Comparison of ENCODE assay signal across 15 cellular contexts in the genomic region with DNA sequence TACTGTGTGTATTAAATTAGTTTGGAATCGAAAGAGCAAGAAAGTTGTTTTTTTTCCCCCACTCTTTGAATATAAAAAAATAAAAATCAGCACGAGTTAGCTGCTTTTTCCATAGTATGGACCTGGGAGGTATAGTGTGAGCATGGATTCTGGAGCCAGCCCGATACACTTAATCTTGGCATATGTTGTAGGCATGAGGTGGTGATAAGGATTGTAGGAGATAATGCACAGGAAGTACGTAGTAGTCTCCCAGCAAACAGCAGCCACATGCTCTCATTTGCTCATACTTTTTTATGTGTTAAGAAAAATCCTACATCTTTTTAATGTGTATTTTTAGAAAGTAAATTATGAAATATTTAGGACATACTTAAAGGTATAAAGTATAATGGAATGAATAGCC. TPM values are rescaled to one million over a fixed set of nuclear protein-coding genes. Genes with fewer than 3 reads are reported as not detected.
DNase-seq lines count a peak whose midpoint lies in the region; ATAC-seq, FAIRE-seq and TF ChIP-seq lines count a peak whose summit lies in the region.
"Had no signal": no experiment of that assay in that cellular context is flagged by ENCODE, and none has a peak within 500 bp of the region (broad histone marks: within the 10 kb centered on the region; RNA-seq: fewer than 3 reads in every experiment).

No MANE protein-coding gene starts in this region.

- H3K4me1 ChIP-seq in esophagus muscularis mucosa (peaks cover 4 to 31% (median 29%) of the 10 kb centered on the region in 4 donors), skeletal muscle tissue (ENCODE audit: control insufficient read depth in 3 of 3, insufficient read depth in 3 of 3, low read length in 3 of 3) (peaks cover 0 to 24% (median 12%) of the 10 kb centered on the region in 3 donors)
- H3K4me1 ChIP-seq: SJSA1 had no signal

- H3K9ac ChIP-seq in SK-N-MC (ENCODE audit: insufficient read length): peak overlapping the region; percentile 56
- peak overlapping the region in 1 of 3 donors; percentile 100 for H3K9ac ChIP-seq in skeletal muscle tissue (ENCODE audit: low read depth in 1 of 3, low read length in 3 of 3)

- H3K27me3 ChIP-seq in esophagus muscularis mucosa (no peaks in the 10 kb centered on the region), skeletal muscle tissue (ENCODE audit: control insufficient read depth in 3 of 3, insufficient read depth in 3 of 3, low read length in 3 of 3) (no peaks in the 10 kb centered on the region)
- H3K27me3 ChIP-seq: SJSA1 had no signal

- FAIRE-seq in RCC 7860 (lab: Jason Lieb, UNC): no peak
- FAIRE-seq: GM19239, islet of Langerhans had no signal

- no peaks in the 10 kb centered on the region for H3K27me3 Mint-ChIP-seq in activated CD8-positive, alpha-beta T cell treated with anti-CD3 and anti-CD28 coated beads for 36 hours
- no peaks in the 10 kb centered on the region for H3K27me3 Mint-ChIP-seq in activated CD8-positive, alpha-beta T cell treated with anti-CD3 and anti-CD28 coated beads, Interleukin-2, amount 10 ng/mL, durations not matched to agents 7 days and 5 days (ENCODE audit: low read depth)

- DNase-seq in activated CD8-positive, alpha-beta T cell treated with anti-CD3 and anti-CD28 coated beads for 36 hours: no peak
- no peak for DNase-seq in activated CD8-positive, alpha-beta T cell treated with anti-CD3 and anti-CD28 coated beads, Interleukin-2, amount 10 ng/mL, durations not matched to agents 7 days and 5 days
- DNase-seq in SK-N-MC (ENCODE audit: low read depth, low spot score): no peak
- no peak for DNase-seq in esophagus muscularis mucosa (ENCODE audit: extremely low spot score)
- DNase-seq in sciatic nerve (ENCODE audit: low spot score): no peak
- DNase-seq in NK-92 treated with Interleukin-12 subunit alpha and Interleukin-12 subunit beta, amount 100 ng/mL, for 24 hours (lab: John Stamatoyannopoulos, UW): no peak
- no peak for DNase-seq in RCC 7860 (ENCODE audit: low spot score)
- DNase-seq: anterior cingulate cortex, glutamatergic neuron, KBM-7, NCI-H2227 treated with DMSO at 0.1 percent for 48 hours had no signal

- TF ChIP-seq EP300 in esophagus muscularis mucosa (IDR thresholded peaks at IDR 0.05): no peak

- H3K4me3 ChIP-seq in SK-N-MC (no peak overlapping the region), esophagus muscularis mucosa (no peak overlapping the region), skeletal muscle tissue (ENCODE audit: low read length in 3 of 3) (no peak overlapping the region)
- H3K4me3 ChIP-seq: SJSA1 had no signal

- H3K9me3 ChIP-seq in SK-N-MC (ENCODE audit: low read depth, low read length) (no peaks in the 10 kb centered on the region), esophagus muscularis mucosa (no peaks in the 10 kb centered on the region), skeletal muscle tissue (ENCODE audit: control insufficient read depth in 3 of 3, low read length in 3 of 3) (no peaks in the 10 kb centered on the region)
- H3K9me3 ChIP-seq: SJSA1 had no signal

- H3K4me1 Mint-ChIP-seq in activated CD8-positive, alpha-beta T cell treated with anti-CD3 and anti-CD28 coated beads for 36 hours (ENCODE audit: low read depth): peaks cover 14% of the 10 kb centered on the region
- peaks cover 19% of the 10 kb centered on the region for H3K4me1 Mint-ChIP-seq in activated CD8-positive, alpha-beta T cell treated with anti-CD3 and anti-CD28 coated beads, Interleukin-2, amount 10 ng/mL, durations not matched to agents 7 days and 5 days (ENCODE audit: low read depth)

- H3K9me3 Mint-ChIP-seq in activated CD8-positive, alpha-beta T cell treated with anti-CD3 and anti-CD28 coated beads for 36 hours: no peaks in the 10 kb centered on the region
- no peaks in the 10 kb centered on the region for H3K9me3 Mint-ChIP-seq in activated CD8-positive, alpha-beta T cell treated with anti-CD3 and anti-CD28 coated beads, Interleukin-2, amount 10 ng/mL, durations not matched to agents 7 days and 5 days (ENCODE audit: insufficient read depth)

- TF ChIP-seq CTCF in activated CD8-positive, alpha-beta T cell treated with anti-CD3 and anti-CD28 coated beads for 36 hours (IDR thresholded peaks at IDR 0.05): no peak
- TF ChIP-seq CTCF in esophagus muscularis mucosa (IDR thresholded peaks at IDR 0.05): no peak

- 79% methylated on average over 4 of the region's 4 CpGs for WGBS in esophagus muscularis mucosa

- intact Hi-C loops in activated CD8-positive, alpha-beta T cell treated with anti-CD3 and anti-CD28 coated beads for 36 hours (cut with micrococcal nuclease): loop anchor here (2.0 to 10.0 kb wide), 2 partner anchors 157 to 221 kb away; no protein-coding TSS in a partner anchor
- intact Hi-C loops in esophagus muscularis mucosa (cut with DNase I) (no loop called here), sciatic nerve (cut with DNase I) (no loop called here)

- H3K36me3 ChIP-seq in SK-N-MC (ENCODE audit: insufficient read depth, low read length) (no peaks in the 10 kb centered on the region), esophagus muscularis mucosa (no peaks in the 10 kb centered on the region), skeletal muscle tissue (ENCODE audit: control insufficient read depth in 3 of 3, insufficient read depth in 3 of 3, low read length in 3 of 3) (no peaks in the 10 kb centered on the region)

- no peaks in the 10 kb centered on the region for H3K36me3 Mint-ChIP-seq in activated CD8-positive, alpha-beta T cell treated with anti-CD3 and anti-CD28 coated beads for 36 hours (ENCODE audit: low read depth)
- peaks cover 3% of the 10 kb centered on the region for H3K36me3 Mint-ChIP-seq in activated CD8-positive, alpha-beta T cell treated with anti-CD3 and anti-CD28 coated beads, Interleukin-2, amount 10 ng/mL, durations not matched to agents 7 days and 5 days (ENCODE audit: low read depth)

- peak overlapping the region; percentile 100 for H3K27ac Mint-ChIP-seq in activated CD8-positive, alpha-beta T cell treated with anti-CD3 and anti-CD28 coated beads for 36 hours
- no peak overlapping the region for H3K27ac Mint-ChIP-seq in activated CD8-positive, alpha-beta T cell treated with anti-CD3 and anti-CD28 coated beads, Interleukin-2, amount 10 ng/mL, durations not matched to agents 7 days and 5 days

- no peak overlapping the region for H3K27ac ChIP-seq in SK-N-MC
- H3K27ac ChIP-seq in esophagus muscularis mucosa (replicated peaks in 1 of 4): peak overlapping the region; percentile 93 to 99 (median 96)
- peak overlapping the region; percentile 100 for H3K27ac ChIP-seq in skeletal muscle tissue (ENCODE audit: low read depth, low read length)
- H3K27ac ChIP-seq: SJSA1 had no signal

- POLR2A ChIA-PET in activated CD8-positive, alpha-beta T cell treated with anti-CD3 and anti-CD28 coated beads for 36 hours (lab: Charles Lee): interaction anchor here (0.6 to 2.0 kb wide), 3 partner anchors 155 to 1082 kb away, joined by 3 to 11 read pairs (median 3); no protein-coding TSS in a partner anchor
- POLR2A ChIA-PET in activated CD8-positive, alpha-beta T cell treated with anti-CD3 and anti-CD28 coated beads, Interleukin-2, amount 10 ng/mL, durations not matched to agents 7 days and 5 days (lab: Charles Lee): interaction anchor here (1.7 kb wide), 1 partner anchor 181 kb away, joined by 8 read pairs; a partner anchor contains a TSS

- CTCF ChIA-PET in activated CD8-positive, alpha-beta T cell treated with anti-CD3 and anti-CD28 coated beads for 36 hours (lab: Charles Lee): interaction anchor here (1.1 to 8.1 kb wide), 6 partner anchors 11 to 157 kb away, joined by 3 to 183 read pairs (median 4); no protein-coding TSS in a partner anchor
- CTCF ChIA-PET in activated CD8-positive, alpha-beta T cell treated with anti-CD3 and anti-CD28 coated beads, Interleukin-2, amount 10 ng/mL, durations not matched to agents 7 days and 5 days (lab: Charles Lee): interaction anchor here (1.1 to 6.3 kb wide), 4 partner anchors 67 to 222 kb away, joined by 3 to 180 read pairs (median 22); no protein-coding TSS in a partner anchor

- no peak overlapping the region for H3K4me3 Mint-ChIP-seq in activated CD8-positive, alpha-beta T cell treated with anti-CD3 and anti-CD28 coated beads for 36 hours
- H3K4me3 Mint-ChIP-seq in activated CD8-positive, alpha-beta T cell treated with anti-CD3 and anti-CD28 coated beads, Interleukin-2, amount 10 ng/mL, durations not matched to agents 7 days and 5 days: no peak overlapping the region

- ATAC-seq in activated CD8-positive, alpha-beta T cell treated with anti-CD3 and anti-CD28 coated beads for 36 hours: no peak
- no peak for ATAC-seq in activated CD8-positive, alpha-beta T cell treated with anti-CD3 and anti-CD28 coated beads, Interleukin-2, amount 10 ng/mL, durations not matched to agents 7 days and 5 days
- ATAC-seq in sciatic nerve: no peak

- no peak for TF ChIP-seq POLR2A in esophagus muscularis mucosa (IDR thresholded peaks at IDR 0.05; ENCODE audit: low read depth)

RNA-seq across cellular contexts. Expression of a gene that starts 2.1 kb away (rescaled TPM):
- total RNA-seq in activated CD8-positive, alpha-beta T cell treated with anti-CD3 and anti-CD28 coated beads for 36 hours: 1 to 10 TPM; 5.2 to 6.6 TPM
- 1 to 10 TPM; 6.5 to 8.0 TPM for total RNA-seq in activated CD8-positive, alpha-beta T cell treated with anti-CD3 and anti-CD28 coated beads, Interleukin-2, amount 10 ng/mL, durations not matched to agents 7 days and 5 days
- 1 to 10 TPM; 5.8 to 8.6 (median 7.5) TPM for total RNA-seq in esophagus muscularis mucosa
- 8.4 TPM for total RNA-seq in skeletal muscle tissue
- total RNA-seq in sciatic nerve: 23.0 TPM

RNA-seq across cellular contexts. Expression of a gene that starts 53.8 kb away (rescaled TPM):
- total RNA-seq in activated CD8-positive, alpha-beta T cell treated with anti-CD3 and anti-CD28 coated beads for 36 hours: 10 to 100 TPM; 46.3 to 47.9 TPM
- 10 to 100 TPM; 52.9 to 62.7 TPM for total RNA-seq in activated CD8-positive, alpha-beta T cell treated with anti-CD3 and anti-CD28 coated beads, Interleukin-2, amount 10 ng/mL, durations not matched to agents 7 days and 5 days
- 10 to 100 TPM; 21.2 to 70.6 (median 53.8) TPM for total RNA-seq in esophagus muscularis mucosa
- total RNA-seq in skeletal muscle tissue: 13.6 TPM
- 306 TPM for total RNA-seq in sciatic nerve
